Comparison of ENCODE assay signal across 1 cellular context in the genomic region with DNA sequence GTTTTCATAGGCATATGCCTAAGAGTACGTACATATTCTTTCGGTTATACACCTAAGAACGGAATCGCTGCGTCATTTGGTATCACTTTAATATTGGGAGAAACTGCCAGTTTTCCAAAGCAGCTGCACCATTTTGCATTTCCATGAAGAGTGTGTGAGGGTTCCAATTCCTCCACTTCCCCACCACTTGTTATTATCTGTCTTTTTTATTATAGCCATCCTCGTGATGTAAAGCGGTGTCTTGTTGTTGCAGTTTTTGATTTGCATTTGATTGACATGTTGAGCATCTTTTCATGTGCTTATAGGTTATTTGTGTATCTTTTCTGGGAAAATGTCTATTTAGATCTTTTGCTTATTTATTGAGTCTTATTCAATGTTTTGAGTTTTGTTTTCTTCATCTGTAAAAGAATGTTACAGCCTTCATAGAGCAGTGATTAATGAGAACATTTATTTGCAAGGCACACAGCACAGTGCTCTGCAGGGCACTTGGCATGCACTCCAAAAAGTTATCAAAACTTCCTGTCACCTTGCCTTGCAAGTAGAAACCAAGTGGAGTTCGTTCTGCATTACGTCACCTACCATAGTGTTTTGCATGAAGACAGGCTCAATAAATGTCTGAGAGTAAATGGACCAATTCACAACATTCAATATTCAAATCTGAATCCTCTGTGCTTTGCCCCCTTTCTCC.
TF ChIP-seq lines count a peak whose summit lies in the region.

No MANE protein-coding gene starts in this region.

TF ChIP-seq in GM23338, 12 proteins besides CTCF, POLR2A, EP300 and RAD21 (continued from another document):
- TF ChIP-seq, protein P1, sequence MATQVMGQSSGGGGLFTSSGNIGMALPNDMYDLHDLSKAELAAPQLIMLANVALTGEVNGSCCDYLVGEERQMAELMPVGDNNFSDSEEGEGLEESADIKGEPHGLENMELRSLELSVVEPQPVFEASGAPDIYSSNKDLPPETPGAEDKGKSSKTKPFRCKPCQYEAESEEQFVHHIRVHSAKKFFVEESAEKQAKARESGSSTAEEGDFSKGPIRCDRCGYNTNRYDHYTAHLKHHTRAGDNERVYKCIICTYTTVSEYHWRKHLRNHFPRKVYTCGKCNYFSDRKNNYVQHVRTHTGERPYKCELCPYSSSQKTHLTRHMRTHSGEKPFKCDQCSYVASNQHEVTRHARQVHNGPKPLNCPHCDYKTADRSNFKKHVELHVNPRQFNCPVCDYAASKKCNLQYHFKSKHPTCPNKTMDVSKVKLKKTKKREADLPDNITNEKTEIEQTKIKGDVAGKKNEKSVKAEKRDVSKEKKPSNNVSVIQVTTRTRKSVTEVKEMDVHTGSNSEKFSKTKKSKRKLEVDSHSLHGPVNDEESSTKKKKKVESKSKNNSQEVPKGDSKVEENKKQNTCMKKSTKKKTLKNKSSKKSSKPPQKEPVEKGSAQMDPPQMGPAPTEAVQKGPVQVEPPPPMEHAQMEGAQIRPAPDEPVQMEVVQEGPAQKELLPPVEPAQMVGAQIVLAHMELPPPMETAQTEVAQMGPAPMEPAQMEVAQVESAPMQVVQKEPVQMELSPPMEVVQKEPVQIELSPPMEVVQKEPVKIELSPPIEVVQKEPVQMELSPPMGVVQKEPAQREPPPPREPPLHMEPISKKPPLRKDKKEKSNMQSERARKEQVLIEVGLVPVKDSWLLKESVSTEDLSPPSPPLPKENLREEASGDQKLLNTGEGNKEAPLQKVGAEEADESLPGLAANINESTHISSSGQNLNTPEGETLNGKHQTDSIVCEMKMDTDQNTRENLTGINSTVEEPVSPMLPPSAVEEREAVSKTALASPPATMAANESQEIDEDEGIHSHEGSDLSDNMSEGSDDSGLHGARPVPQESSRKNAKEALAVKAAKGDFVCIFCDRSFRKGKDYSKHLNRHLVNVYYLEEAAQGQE (IDR thresholded peaks at IDR 0.05; ENCODE audit: unreplicated experiment): no peak
- no peak for TF ChIP-seq EZH2phosphoT487 (IDR thresholded peaks at IDR 0.05; ENCODE audit: unreplicated experiment)
